ENCODE assay signal across 25 cellular contexts in the genomic region with DNA sequence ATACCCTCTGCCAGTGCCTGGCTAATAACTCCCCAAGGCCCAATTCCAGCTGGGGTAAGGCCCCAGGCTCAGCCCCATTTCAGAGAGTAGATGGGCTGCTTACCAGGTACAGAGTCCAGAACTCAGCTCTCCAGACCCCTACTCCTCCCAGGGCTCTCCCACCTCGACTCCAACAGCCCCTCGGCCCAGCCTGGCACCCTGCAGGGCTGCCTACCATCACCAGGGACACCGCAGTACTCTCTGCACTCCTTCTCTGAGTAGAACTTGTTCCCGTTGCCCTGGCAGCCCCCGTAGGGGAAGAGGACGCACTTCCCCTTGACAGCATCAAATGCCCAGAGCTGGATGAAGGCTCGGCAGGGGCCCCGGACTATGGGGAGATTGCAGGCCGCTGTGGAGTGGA. TPM values are rescaled to one million over a fixed set of nuclear protein-coding genes. Genes with fewer than 3 reads are reported as not detected.
DNase-seq lines count a peak whose midpoint lies in the region; TF ChIP-seq lines count a peak whose summit lies in the region.
"Had no signal": no experiment of that assay in that cellular context is flagged by ENCODE, and none has a peak within 500 bp of the region (broad histone marks: within the 10 kb centered on the region; RNA-seq: fewer than 3 reads in every experiment).

No MANE protein-coding gene starts in this region.

- no peaks in the 10 kb centered on the region for H3K36me3 ChIP-seq in BLaER1 treated with 17β-estradiol and CSF1 and Interleukin-3, amounts not matched to agents 10 nM and 100 nM
- H3K36me3 ChIP-seq in endodermal cell (ENCODE audit: control insufficient read depth, insufficient read depth, low read length) (no peaks in the 10 kb centered on the region), spleen (no peaks in the 10 kb centered on the region), Caco-2 (ENCODE audit: control insufficient read depth, insufficient read depth, low read length) (no peaks in the 10 kb centered on the region)

- H3K27ac ChIP-seq in BLaER1 treated with 17β-estradiol and CSF1 and Interleukin-3, amounts not matched to agents 10 nM and 100 nM = peak overlapping the region in 4 of 11 experiments; percentile 83 to 88 (median 86); a peak in 8 of 22 replicates
- H3K27ac ChIP-seq in endodermal cell (ENCODE audit: low read depth, low read length) = no peak overlapping the region
- no peak overlapping the region for H3K27ac ChIP-seq in spleen
- H3K27ac ChIP-seq: A549, C4-2B, KMS-11 had no signal

- H4K20me1 ChIP-seq in BLaER1 treated with 17β-estradiol and CSF1 and Interleukin-3, amounts not matched to agents 10 nM and 100 nM = no peaks in the 10 kb centered on the region; a peak in 1 of 22 replicates

- H3K4me3 ChIP-seq in BLaER1 treated with 17β-estradiol and CSF1 and Interleukin-3, amounts not matched to agents 10 nM and 100 nM = peak overlapping the region in 3 of 10 experiments; percentile 12 to 50 (median 27); a peak in 4 of 20 replicates
- H3K4me3 ChIP-seq in endodermal cell (ENCODE audit: low read length) (no peak overlapping the region), spleen (no peak overlapping the region), Caco-2 (ENCODE audit: low read depth, low read length) (no peak overlapping the region)
- H3K4me3 ChIP-seq: A549, GM12878 had no signal

- peaks cover 4% of the 10 kb centered on the region for H3K27me3 Mint-ChIP-seq in endodermal cell (ENCODE audit: insufficient read depth)
- peaks cover 8% of the 10 kb centered on the region for H3K27me3 Mint-ChIP-seq in nephron (ENCODE audit: low read depth)
- no peaks in the 10 kb centered on the region for H3K27me3 Mint-ChIP-seq in Caco-2 (ENCODE audit: insufficient read depth, unreplicated experiment)

- CTCF ChIA-PET in Caco-2 (lab: Charles Lee) = no interaction called here

- H3K4me3 Mint-ChIP-seq in endodermal cell (no peak overlapping the region), nephron (no peak overlapping the region), Caco-2 (ENCODE audit: unreplicated experiment) (no peak overlapping the region)
- H3K4me3 Mint-ChIP-seq: CD8-positive, alpha-beta T cell; IgD-negative memory B cell had no signal

- H3K9me3 Mint-ChIP-seq in endodermal cell (no peaks in the 10 kb centered on the region), nephron (peaks cover 13% of the 10 kb centered on the region), Caco-2 (ENCODE audit: unreplicated experiment) (no peaks in the 10 kb centered on the region)
- H3K9me3 Mint-ChIP-seq: CD8-positive, alpha-beta T cell had no signal

- H3K4me2 ChIP-seq in BLaER1 treated with 17β-estradiol and CSF1 and Interleukin-3, amounts not matched to agents 10 nM and 100 nM = peak overlapping the region; percentile 11 to 99 (median 88); a peak in 21 of 22 replicates
- H3K4me2 ChIP-seq: A549, KMS-11 had no signal

- H3K36me3 Mint-ChIP-seq in endodermal cell (ENCODE audit: low read depth) (no peaks in the 10 kb centered on the region), nephron (ENCODE audit: low read depth) (peaks cover 20% of the 10 kb centered on the region), Caco-2 (ENCODE audit: insufficient read depth, unreplicated experiment) (no peaks in the 10 kb centered on the region)
- H3K36me3 Mint-ChIP-seq: CD8-positive, alpha-beta T cell had no signal

- H3K4me1 ChIP-seq in BLaER1 treated with 17β-estradiol and CSF1 and Interleukin-3, amounts not matched to agents 10 nM and 100 nM = peaks cover 52 to 83% (median 76%) of the 10 kb centered on the region in 10 experiments
- H3K4me1 ChIP-seq in endodermal cell (ENCODE audit: control insufficient read depth, insufficient read depth, low read length) (peaks cover 2% of the 10 kb centered on the region), spleen (peaks cover 0 to 10% (median 0%) of the 10 kb centered on the region in 6 donors), Caco-2 (peaks cover 7% of the 10 kb centered on the region; the same call in 1 of the 2 replicates)
- H3K4me1 ChIP-seq: A549 had no signal

- WGBS in endodermal cell (ENCODE audit: insufficient coverage in 1 of 2, insufficient read length in 1 of 2), 2 experiments = 86 to 100% methylated on average over 2 to 9 of the region's 9 CpGs
- 60 to 74% (median 66%) methylated on average over 9 of the region's 9 CpGs for WGBS in spleen, 5 donors

- POLR2A ChIA-PET in Caco-2 (lab: Charles Lee) = no interaction called here

- DNase-seq in endodermal cell (peak; percentile 43), spleen (peak; percentile 47), Caco-2 (no peak), inferior parietal cortex (ENCODE audit: extremely low spot score) (no peak)
- DNase-seq in stimulated activated CD4-positive, alpha-beta T cell treated with anti-CD3 and anti-CD28 coated beads, Interleukin-15, amount 100 ng/mL, for 24 hours = no peak
- DNase-seq: AML-193, DMS 273 treated with DMSO at 0.1 percent for 48 hours, DMS79, EL, GDM1, HCEC 1CT, MM.1S, NCI-H2029, NCI-H446, NCI-H524 treated with DMSO at 0.1 percent for 48 hours, NCI-H774, SIG-M5 had no signal

- TF ChIP-seq CTCF in endodermal cell (conservative IDR thresholded peaks at IDR 0.05) = no peak
- no peak for TF ChIP-seq CTCF in nephron (IDR thresholded peaks at IDR 0.05; ENCODE audit: unreplicated experiment in 3 of 3)
- no peak for TF ChIP-seq CTCF in spleen (IDR thresholded peaks at IDR 0.05 in 8 of 11, conservative IDR thresholded peaks at IDR 0.05 in 3 of 11)
- no peak for TF ChIP-seq CTCF in Caco-2 (IDR thresholded peaks at IDR 0.05; ENCODE audit: insufficient read depth in 1 of 2, low read depth in 1 of 2, low read length in 1 of 2, severe bottlenecking in 1 of 2, unreplicated experiment in 1 of 2)

- TF ChIP-seq POLR2A in spleen (IDR thresholded peaks at IDR 0.05) = no peak

- no peaks in the 10 kb centered on the region for H3K27me3 ChIP-seq in BLaER1 treated with 17β-estradiol and CSF1 and Interleukin-3, amounts not matched to agents 10 nM and 100 nM
- H3K27me3 ChIP-seq in endodermal cell (ENCODE audit: control insufficient read depth, insufficient read depth, low read length, poor library complexity, severe bottlenecking) = no peaks in the 10 kb centered on the region
- peaks cover 0 to 12% (median 0%) of the 10 kb centered on the region in 7 donors for H3K27me3 ChIP-seq in spleen (replicated peaks in 1 of 7)
- H3K27me3 ChIP-seq in Caco-2 (replicated peaks; ENCODE audit: control insufficient read depth, insufficient read depth, low read length) = no peaks in the 10 kb centered on the region

- H3K27ac Mint-ChIP-seq in endodermal cell = no peak overlapping the region
- peak overlapping the region in 2 of 3 experiments; percentile 20 to 67 for H3K27ac Mint-ChIP-seq in nephron
- H3K27ac Mint-ChIP-seq in Caco-2 (ENCODE audit: unreplicated experiment) = no peak overlapping the region
- H3K27ac Mint-ChIP-seq: CD8-positive, alpha-beta T cell; IgD-negative memory B cell had no signal

- H3K4me1 Mint-ChIP-seq in endodermal cell = peaks cover 24% of the 10 kb centered on the region
- peaks cover 44% of the 10 kb centered on the region for H3K4me1 Mint-ChIP-seq in nephron
- H3K4me1 Mint-ChIP-seq in Caco-2 (ENCODE audit: low read depth, unreplicated experiment) = peaks cover 8% of the 10 kb centered on the region
- H3K4me1 Mint-ChIP-seq: IgD-negative memory B cell had no signal

- peaks cover 0 to 4% (median 0%) of the 10 kb centered on the region in 11 experiments; a peak in 3 of 22 replicates for H3K9me3 ChIP-seq in BLaER1 treated with 17β-estradiol and CSF1 and Interleukin-3, amounts not matched to agents 10 nM and 100 nM (replicated peaks in 1 of 11)
- H3K9me3 ChIP-seq in endodermal cell (ENCODE audit: control insufficient read depth, low read length) (no peaks in the 10 kb centered on the region), spleen (no peaks in the 10 kb centered on the region), Caco-2 (no peaks in the 10 kb centered on the region)

- intact Hi-C loops in spleen (cut with DNase I; ENCODE audit: low total_unique reads) = no loop called here
- intact Hi-C loops in Caco-2 (cut with micrococcal nuclease; ENCODE audit: unreplicated experiment) = no loop called here

- no TSS peak for BruUV-seq in Caco-2 (replicated peaks; lab: Mats Ljungman, UMichigan)

- H3K9ac ChIP-seq in BLaER1 treated with 17β-estradiol and CSF1 and Interleukin-3, amounts not matched to agents 10 nM and 100 nM = peak overlapping the region in 3 of 11 experiments; percentile 61 to 70 (median 65); a peak in 6 of 22 replicates
- no peak overlapping the region for H3K9ac ChIP-seq in endodermal cell (ENCODE audit: extremely low read depth, low read length, poor library complexity, severe bottlenecking)
- H3K9ac ChIP-seq: KMS-11 had no signal

RNA-seq across cellular contexts. Expression of gene AMBP, which starts 17.4 kb away (rescaled TPM):
- total RNA-seq in endodermal cell (1 to 10 TPM in 1 of 2 donors, under 1 TPM in 1; 0.68 to 2.9 TPM), spleen (1 to 10 TPM in 1 of 7 donors, not detected in 6; 1.6 TPM), Caco-2 (2022) (2.2 and 2.6 TPM in 2 replicates)
- polyA plus RNA-seq in endodermal cell (2013, experiment 1 of 2) = 0.32 TPM
- 0.58 TPM for polyA plus RNA-seq in endodermal cell (2013, experiment 2 of 2)
- polyA plus RNA-seq in spleen = under 1 TPM in 2 of 3 donors, not detected in 1; 0.09 to 0.12 TPM
- total RNA-seq: CD8-positive, alpha-beta T cell had no signal
- polyA plus RNA-seq: IgD-negative memory B cell had no signal

RNA-seq across cellular contexts. Expression of gene KIF12, which starts 38.4 kb away (rescaled TPM):
- total RNA-seq in endodermal cell (10 to 100 TPM; 11.4 to 16.3 TPM), spleen (1 to 10 TPM in 2 of 7 donors, not detected in 5; 1.0 to 1.5 TPM), Caco-2 (2022) (54.6 and 55.0 TPM in 2 replicates)
- polyA plus RNA-seq in endodermal cell (2013, experiment 1 of 2) = 3.3 TPM
- 4.1 TPM for polyA plus RNA-seq in endodermal cell (2013, experiment 2 of 2)
- polyA plus RNA-seq in spleen = under 1 TPM; 0.20 to 0.26 (median 0.23) TPM
- total RNA-seq: CD8-positive, alpha-beta T cell; GM12878 had no signal
- polyA plus RNA-seq: GM12878, IgD-negative memory B cell had no signal

Comparison
In these comparisons a context has a peak if more than half of its experiments do, and no peak if none do; other contexts are left out.
1. DNase-seq: peak in endodermal cell (single experiment) and spleen (single experiment); none in Caco-2 (0 of 2), inferior parietal cortex (single experiment) and stimulated activated CD4-positive, alpha-beta T cell treated with anti-CD3 and anti-CD28 coated beads, Interleukin-15, amount 100 ng/mL, for 24 hours (single experiment).
2. H3K27ac Mint-ChIP-seq: peak in nephron (2 of 3); none in endodermal cell (single experiment) and Caco-2 (single experiment).
3. RNA of gene KIF12, which starts 38.4 kb away (total RNA-seq): 54.6 to 55.0 TPM in Caco-2 and 11.4 to 16.3 TPM in endodermal cell; 1.0 to 1.5 TPM in spleen; every median in the first group is over 4 times any median in the second.